17 cellular contexts compared by ENCODE assay signal in genomic region chr3:132464066-132464465, GRCh38. TPM values are rescaled to one million over a fixed set of nuclear protein-coding genes. Genes with fewer than 3 reads are reported as not detected.
DNase-seq lines count a peak whose midpoint lies in the region; ATAC-seq, FAIRE-seq and TF ChIP-seq lines count a peak whose summit lies in the region.
"Had no signal": no experiment of that assay in that cellular context is flagged by ENCODE, and none has a peak within 500 bp of the region (broad histone marks: within the 10 kb centered on the region; RNA-seq: fewer than 3 reads in every experiment).

No MANE protein-coding gene starts in this region.

- no peak overlapping the region for H3K27ac Mint-ChIP-seq in natural killer cell treated with Interleukin-12 subunit alpha and Interleukin-12 subunit beta and Interleukin-15 and Interleukin-18, amount 100 ng/mL, for 72 hours
- H3K27ac Mint-ChIP-seq: activated CD4-positive, alpha-beta T cell treated with anti-CD3 and anti-CD28 coated beads, Interleukin-2, amount 10 ng/mL, durations not matched to agents 24 days and 14 days; activated naive CD8-positive, alpha-beta T cell; naive B cell had no signal

- no peak overlapping the region for H3K23ac ChIP-seq in mesenchymal stem cell (ENCODE audit: low read length in 2 of 2)

- no peak overlapping the region for H3K9ac ChIP-seq in K562 (ENCODE audit: insufficient read depth in 1 of 2, low read depth in 2 of 2, low read length in 2 of 2)
- H3K9ac ChIP-seq in mesenchymal stem cell (ENCODE audit: low read length), result peak overlapping the region; percentile 48

- H2BK5ac ChIP-seq in mesenchymal stem cell (ENCODE audit: low read depth, low read length, poor library complexity, severe bottlenecking), result no peak overlapping the region

- no peak overlapping the region for H2BK120ac ChIP-seq in mesenchymal stem cell (ENCODE audit: low read depth, low read length)

- no peak overlapping the region for H4K91ac ChIP-seq in mesenchymal stem cell (ENCODE audit: low read length)

- H3K36me3 ChIP-seq in K562 (ENCODE audit: control insufficient read depth, insufficient read depth, low read length) (peaks cover 32% of the 10 kb centered on the region; the same call in 2 of the 3 replicates), mesenchymal stem cell (ENCODE audit: control insufficient read depth in 1 of 2, insufficient read depth in 2 of 2, low read depth in 1 of 2, low read length in 2 of 2) (peaks cover 4 to 94% of the 10 kb centered on the region in 2 experiments)

- H3K4me2 ChIP-seq in K562 (ENCODE audit: insufficient read depth, low read length) (no peak overlapping the region), mesenchymal stem cell (ENCODE audit: low read length, poor library complexity, severe bottlenecking) (no peak overlapping the region)

- H3K79me2 ChIP-seq in K562 (ENCODE audit: control insufficient read depth, insufficient read depth, low read length), result no peaks in the 10 kb centered on the region

- no peaks in the 10 kb centered on the region for H3K4me1 ChIP-seq in K562 (replicated peaks in 1 of 2; ENCODE audit: control insufficient read depth in 2 of 2, insufficient read depth in 2 of 2, low read length in 2 of 2)
- no peaks in the 10 kb centered on the region for H3K4me1 ChIP-seq in mesenchymal stem cell (ENCODE audit: control insufficient read depth, insufficient read depth, low read depth, low read length)

- TF ChIP-seq EP300 in K562 (IDR thresholded peaks at IDR 0.05; ENCODE audit: low read length), result no peak

- H3K27ac ChIP-seq in K562 (ENCODE audit: extremely low read depth, low read depth, low read length) (no peak overlapping the region), mesenchymal stem cell (ENCODE audit: low read length, poor library complexity, severe bottlenecking) (no peak overlapping the region)

- no peaks in the 10 kb centered on the region for H3K4me1 Mint-ChIP-seq in natural killer cell treated with Interleukin-12 subunit alpha and Interleukin-12 subunit beta and Interleukin-15 and Interleukin-18, amount 100 ng/mL, for 72 hours (ENCODE audit: low read depth in 2 of 2)
- H3K4me1 Mint-ChIP-seq: activated CD4-positive, alpha-beta T cell treated with anti-CD3 and anti-CD28 coated beads, Interleukin-2, amount 10 ng/mL, durations not matched to agents 24 days and 14 days; naive B cell had no signal

- no peak overlapping the region for H3K4ac ChIP-seq in mesenchymal stem cell (ENCODE audit: low read depth in 1 of 2, low read length in 2 of 2)

- in situ Hi-C loops in K562 (cut with MboI), result no loop called here

- no peak overlapping the region for H2BK12ac ChIP-seq in mesenchymal stem cell (ENCODE audit: low read length in 2 of 2)

- peaks cover 3% of the 10 kb centered on the region for H3K79me1 ChIP-seq in mesenchymal stem cell (replicated peaks; ENCODE audit: low read length, poor library complexity, severe bottlenecking)

- H4K8ac ChIP-seq in mesenchymal stem cell (ENCODE audit: low read length), result no peak overlapping the region

- H3K36me3 Mint-ChIP-seq in natural killer cell treated with Interleukin-12 subunit alpha and Interleukin-12 subunit beta and Interleukin-15 and Interleukin-18, amount 100 ng/mL, for 72 hours, result peaks cover 7% of the 10 kb centered on the region

- no peak overlapping the region for H2AK5ac ChIP-seq in mesenchymal stem cell (ENCODE audit: low read length, severe bottlenecking)

- no peak for TF ChIP-seq POLR2A in K562 (conservative IDR thresholded peaks at IDR 0.05)

- no peaks in the 10 kb centered on the region for H3K9me1 ChIP-seq in K562 (ENCODE audit: control insufficient read depth, insufficient read depth, low read length)

- no peak for FAIRE-seq in K562 (lab: Jason Lieb, UNC)

- no peak overlapping the region for H2BK15ac ChIP-seq in mesenchymal stem cell (ENCODE audit: low read depth, poor library complexity, severe bottlenecking)

- TF ChIP-seq RAD21 in K562 (CRISPR knock-in tag; conservative IDR thresholded peaks at IDR 0.05 in 1 of 2, IDR thresholded peaks at IDR 0.05 in 1 of 2), result no peak

- H3K9me3 ChIP-seq in K562 (replicated peaks; ENCODE audit: control insufficient read depth, insufficient read depth, low read depth, low read length) (no peaks in the 10 kb centered on the region), mesenchymal stem cell (ENCODE audit: control insufficient read depth, low read length) (no peaks in the 10 kb centered on the region)

- no peak for TF ChIP-seq CTCF in K562 (IDR thresholded peaks at IDR 0.05 in 2 of 3, conservative IDR thresholded peaks at IDR 0.05 in 1 of 3; ENCODE audit: insufficient read depth in 2 of 3, low read depth in 1 of 3, low read length in 3 of 3)

- no peaks in the 10 kb centered on the region for H4K20me1 ChIP-seq in K562 (replicated peaks; ENCODE audit: control insufficient read depth, insufficient read depth, low read length)

- POLR2A ChIA-PET in K562 (lab: Yijun Ruan, JAX), result interaction anchor here (1.0 kb wide), 1 partner anchor 8 kb away, joined by 3 read pairs; no protein-coding TSS in a partner anchor

- no peak overlapping the region for H3K4me3 Mint-ChIP-seq in natural killer cell treated with Interleukin-12 subunit alpha and Interleukin-12 subunit beta and Interleukin-15 and Interleukin-18, amount 100 ng/mL, for 72 hours
- H3K4me3 Mint-ChIP-seq: activated CD4-positive, alpha-beta T cell treated with anti-CD3 and anti-CD28 coated beads, Interleukin-2, amount 10 ng/mL, durations not matched to agents 24 days and 14 days; activated naive CD8-positive, alpha-beta T cell; naive B cell had no signal

- CTCF ChIA-PET in K562 (lab: Yijun Ruan, JAX; ENCODE audit: low intra/inter-chr PET ratio), result no interaction called here

- BruUV-seq in K562 (replicated peaks; lab: Mats Ljungman, UMichigan), result no TSS peak

- intact Hi-C loops in K562 (cut with micrococcal nuclease), result no loop called here

- no peaks in the 10 kb centered on the region for H3K9me3 Mint-ChIP-seq in natural killer cell treated with Interleukin-12 subunit alpha and Interleukin-12 subunit beta and Interleukin-15 and Interleukin-18, amount 100 ng/mL, for 72 hours
- H3K9me3 Mint-ChIP-seq: activated CD4-positive, alpha-beta T cell treated with anti-CD3 and anti-CD28 coated beads, Interleukin-2, amount 10 ng/mL, durations not matched to agents 24 days and 14 days; naive B cell had no signal

- H3K27me3 ChIP-seq in K562 (ENCODE audit: control insufficient read depth in 2 of 2, insufficient read depth in 2 of 2, low read length in 2 of 2) (no peaks in the 10 kb centered on the region), mesenchymal stem cell (ENCODE audit: control insufficient read depth in 1 of 2, insufficient read depth in 1 of 2, low read length in 2 of 2) (no peaks in the 10 kb centered on the region)

- H2AFZ ChIP-seq in K562 (ENCODE audit: low read depth, low read length), result no peak overlapping the region
- H2AFZ ChIP-seq in mesenchymal stem cell (ENCODE audit: low read depth, low read length), result no peak overlapping the region

- H3K18ac ChIP-seq in mesenchymal stem cell (ENCODE audit: low read depth in 1 of 2, low read length in 2 of 2), result no peak overlapping the region

- no peak for ATAC-seq in K562
- no peak for ATAC-seq in natural killer cell treated with Interleukin-12 subunit alpha and Interleukin-12 subunit beta and Interleukin-15 and Interleukin-18, amount 100 ng/mL, for 72 hours
- ATAC-seq in GM21360 (IDR thresholded peaks at IDR 0.05; ENCODE audit: unreplicated experiment), result no peak
- ATAC-seq: stimulated activated naive CD8-positive, alpha-beta T cell treated with anti-CD3 and anti-CD28 coated beads, Interleukin-15, Interleukin-2, amounts not matched to agents 100 U/mL and 50 U/mL, for 24 hours had no signal

- no peak overlapping the region for H3K4me3 ChIP-seq in K562
- H3K4me3 ChIP-seq in mesenchymal stem cell (ENCODE audit: insufficient read depth in 1 of 2, low read depth in 1 of 2, low read length in 2 of 2), result no peak overlapping the region

- H3K27me3 Mint-ChIP-seq in natural killer cell treated with Interleukin-12 subunit alpha and Interleukin-12 subunit beta and Interleukin-15 and Interleukin-18, amount 100 ng/mL, for 72 hours, result no peaks in the 10 kb centered on the region
- H3K27me3 Mint-ChIP-seq: activated CD4-positive, alpha-beta T cell treated with anti-CD3 and anti-CD28 coated beads, Interleukin-2, amount 10 ng/mL, durations not matched to agents 24 days and 14 days; activated naive CD8-positive, alpha-beta T cell; naive B cell had no signal

- DNase-seq in AG08395 (ENCODE audit: low spot score) (peak; percentile 6), LHCN-M2 (ENCODE audit: low read depth) (peak; percentile 50), K562 (ENCODE audit: extremely low read depth in 1 of 4, low spot score in 3 of 4) (no peak), mesenchymal stem cell (peak; percentile 62), T-helper 1 cell (no peak), cerebellum (ENCODE audit: low spot score) (no peak)
- no peak for DNase-seq in natural killer cell treated with Interleukin-12 subunit alpha and Interleukin-12 subunit beta and Interleukin-15 and Interleukin-18, amount 100 ng/mL, for 72 hours (ENCODE audit: low spot score)
- DNase-seq: activated CD4-positive, alpha-beta T cell treated with anti-CD3 and anti-CD28 coated beads, Interleukin-2, amount 10 ng/mL, durations not matched to agents 24 days and 14 days; caudate nucleus; H7; naive B cell; NCI-H1694; NCI-H510A; stimulated activated CD4-positive, alpha-beta T cell treated with anti-CD3 and anti-CD28 coated beads, Interleukin-15, amount 100 ng/mL, for 24 hours; stimulated activated naive CD8-positive, alpha-beta T cell treated with anti-CD3 and anti-CD28 coated beads, Interleukin-15, Interleukin-2, amounts not matched to agents 100 U/mL and 50 U/mL, for 24 hours had no signal

- H3K14ac ChIP-seq in mesenchymal stem cell (ENCODE audit: low read length in 2 of 2), result no peak overlapping the region

RNA-seq across cellular contexts. Expression of gene DNAJC13, which starts 46.8 kb away (rescaled TPM):
- 45.4 and 52.6 TPM in 2 replicates for total RNA-seq in LHCN-M2 (2014; rRNA removed)
- 13.3 TPM for polyA plus RNA-seq in LHCN-M2 (2012)
- 8.9 and 54.1 TPM in 2 replicates for total RNA-seq in K562 (2011; cell fraction: chromatin; rRNA removed; ENCODE audit: low replicate concordance)
- 5.3 and 11.8 TPM in 2 replicates for total RNA-seq in K562 (2011; cell fraction: nucleolus; rRNA removed)
- total RNA-seq in K562 (2011; cell fraction: nucleoplasm; rRNA removed), result 12.7 and 16.7 TPM in 2 replicates
- total RNA-seq in K562 (2014; rRNA removed), result 7.9 and 8.3 TPM in 2 replicates
- 12.1 and 12.4 TPM in 2 replicates for total RNA-seq in K562 (2014; rRNA removed; fragmentation: Illumina TruSeq; extraction: Trizol)
- 14.5 and 17.1 TPM in 2 replicates for total RNA-seq in K562 (2015; rRNA removed; fragmentation: Illumina TruSeq; extraction: Trizol)
- 9.7 and 10.6 TPM in 2 replicates for total RNA-seq in K562 (2021)
- polyA plus RNA-seq in K562 (2011; rRNA removed), result 8.4 and 10.2 TPM in 2 replicates
- polyA plus RNA-seq in K562 (2011; cell fraction: cytosol; rRNA removed), result 2.4 and 3.8 TPM in 2 replicates
- 7.7 and 12.3 TPM in 2 replicates for polyA plus RNA-seq in K562 (2011; cell fraction: nucleus; rRNA removed)
- 5.6 and 6.2 TPM in 2 replicates for polyA plus RNA-seq in K562 (2012)
- 8.4 and 11.6 TPM in 2 replicates for polyA plus RNA-seq in K562 (2014; fragmentation: Illumina TruSeq; extraction: Trizol)
- polyA plus RNA-seq in K562 (2014; fragmentation: Nextera tagmentation; extraction: Ambion mirVana), result 1 to 10 TPM; 2.9 to 3.7 TPM
- 5.8 and 6.4 TPM in 2 replicates for polyA plus RNA-seq in K562 (2014; rRNA removed)
- polyA minus RNA-seq in K562 (2011; rRNA and poly(A)+ RNA removed), result 28.7 and 31.0 TPM in 2 replicates
- 7.0 and 17.2 TPM in 2 replicates for polyA minus RNA-seq in K562 (2011; cell fraction: cytosol; rRNA and poly(A)+ RNA removed)
- 17.0 and 34.4 TPM in 2 replicates for polyA minus RNA-seq in K562 (2011; cell fraction: nucleus; rRNA and poly(A)+ RNA removed)
- polyA plus RNA-seq in mesenchymal stem cell (2013, experiment 1 of 2), result 28.5 TPM
- 28.5 TPM for polyA plus RNA-seq in mesenchymal stem cell (2013, experiment 2 of 2)
- total RNA-seq in natural killer cell treated with Interleukin-12 subunit alpha and Interleukin-12 subunit beta and Interleukin-15 and Interleukin-18, amount 100 ng/mL, for 72 hours, result 10 to 100 TPM; 36.0 to 44.1 TPM
- 78.2 TPM for total RNA-seq in cerebellum

Comparison
In these comparisons a context has a peak if more than half of its experiments do, and no peak if none do; other contexts are left out.
1. DNase-seq: peak in AG08395 (single experiment), LHCN-M2 (single experiment) and mesenchymal stem cell (single experiment); none in K562 (0 of 4), natural killer cell treated with Interleukin-12 subunit alpha and Interleukin-12 subunit beta and Interleukin-15 and Interleukin-18, amount 100 ng/mL, for 72 hours (single experiment), T-helper 1 cell (0 of 5) and cerebellum (single experiment).